ENCODE assay signal across 19 cellular contexts in the genomic region with DNA sequence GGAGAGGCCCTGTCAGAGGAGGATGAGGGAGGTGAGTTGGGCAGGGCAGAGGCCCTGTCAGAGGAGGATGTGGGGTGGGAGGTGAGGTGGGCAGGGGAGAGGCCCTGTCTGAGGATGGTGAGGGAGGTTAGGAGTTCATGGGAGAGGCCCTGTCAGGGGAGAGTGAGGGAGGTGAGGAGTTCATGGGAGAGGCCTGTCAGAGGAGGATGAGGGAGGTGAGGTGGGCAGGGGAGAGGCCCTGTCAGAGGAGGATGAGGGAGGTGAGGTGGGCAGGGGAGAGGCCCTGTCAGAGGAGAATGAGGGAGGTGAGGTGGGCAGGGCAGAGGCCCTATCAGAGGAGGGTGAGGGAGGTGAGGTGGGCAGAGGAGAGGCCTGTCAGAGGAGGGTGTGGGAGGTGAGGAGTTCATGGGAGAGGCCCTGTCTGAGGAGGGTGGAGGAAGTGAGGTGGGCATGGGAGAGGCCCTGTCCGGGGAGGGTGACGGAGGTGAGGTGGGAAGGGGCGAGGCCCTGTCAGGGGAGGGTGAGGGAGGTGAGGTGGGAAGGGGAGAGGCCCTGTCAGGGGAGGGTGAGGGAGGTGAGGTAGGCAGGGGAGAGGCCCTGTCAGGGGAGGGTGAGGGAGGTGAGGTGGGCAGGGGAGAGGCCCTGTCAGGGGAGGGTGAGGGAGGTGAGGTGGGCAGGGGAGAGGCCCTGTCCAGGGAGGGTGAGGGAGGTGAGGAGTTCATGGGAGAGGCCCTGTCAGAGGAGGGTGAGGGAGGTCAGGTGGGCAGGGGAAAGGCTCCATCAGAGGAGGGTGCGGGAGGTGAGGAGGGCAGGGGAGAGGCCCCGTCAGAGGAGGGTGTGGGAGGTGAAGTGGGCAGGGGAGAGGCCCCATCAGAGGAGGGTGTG.
DNase-seq lines count a peak whose midpoint lies in the region; ATAC-seq and TF ChIP-seq lines count a peak whose summit lies in the region.
"Had no signal": no experiment of that assay in that cellular context is flagged by ENCODE, and none has a peak within 500 bp of the region (broad histone marks: within the 10 kb centered on the region; RNA-seq: fewer than 3 reads in every experiment).

No MANE protein-coding gene starts in this region.

- H3K4me2 ChIP-seq in mammary epithelial cell (ENCODE audit: insufficient read depth, low read depth, low read length) = no peak overlapping the region

- H3K27me3 Mint-ChIP-seq in activated CD4-positive, alpha-beta T cell treated with anti-CD3 and anti-CD28 coated beads, Interleukin-2, amount 10 ng/mL, durations not matched to agents 7 days and 5 days = peaks cover 1% of the 10 kb centered on the region
- peaks cover 0 to under 1% (median 0%) of the 10 kb centered on the region in 3 donors for H3K27me3 Mint-ChIP-seq in CD14-positive monocyte (ENCODE audit: low read depth in 3 of 3)
- H3K27me3 Mint-ChIP-seq in activated T-helper 17 cell treated with anti-CD3 and anti-CD28 coated beads, Interleukin-2, amount 50 U/mL, for 72 hours = no peaks in the 10 kb centered on the region
- no peaks in the 10 kb centered on the region for H3K27me3 Mint-ChIP-seq in mesothelial cell of epicardium (ENCODE audit: low read depth)
- H3K27me3 Mint-ChIP-seq: dendritic cell treated with granulocyte-macrophage colony-stimulating factor and Interleukin-4, amounts not matched to agents 40 ng/mL and 50 ng/mL, for 4 days had no signal

- dilution Hi-C loops in mammary epithelial cell (cut with HindIII; ENCODE audit: low sequenced_read_pairs) = loop anchor here (10.0 kb wide), 1 partner anchor 376 kb away; no protein-coding TSS in a partner anchor

- CTCF ChIA-PET in activated CD4-positive, alpha-beta T cell treated with anti-CD3 and anti-CD28 coated beads, Interleukin-2, amount 10 ng/mL, durations not matched to agents 7 days and 5 days (lab: Charles Lee) = interaction anchor here (1.1 kb wide), 1 partner anchor 39 kb away, joined by 4 read pairs; no protein-coding TSS in a partner anchor
- CTCF ChIA-PET in mammary epithelial cell (lab: Charles Lee; ENCODE audit: low non-redundant PET) = no interaction called here

- DNase-seq in activated CD4-positive, alpha-beta T cell treated with anti-CD3 and anti-CD28 coated beads, Interleukin-2, amount 10 ng/mL, durations not matched to agents 7 days and 5 days = no peak
- no peak for DNase-seq in activated CD4-positive, alpha-beta T cell treated with anti-CD3 and anti-CD28 coated beads for 4 hours
- no peak for DNase-seq in CD14-positive monocyte (ENCODE audit: low spot score)
- DNase-seq in mesothelial cell of epicardium (ENCODE audit: low spot score in 2 of 2, unreplicated experiment in 2 of 2) = no peak
- no peak for DNase-seq in NCI-H187 (lab: John Stamatoyannopoulos, UW)
- DNase-seq in NCI-H2171 (lab: John Stamatoyannopoulos, UW) = no peak
- no peak for DNase-seq in mammary epithelial cell
- DNase-seq: BE2C, brain microvascular endothelial cell, left ventricle myocardium superior, NCI-H2107, NCI-H524 treated with DMSO at 0.1 percent for 48 hours, occipital lobe, RPMI8226 had no signal

- POLR2A ChIA-PET in activated CD4-positive, alpha-beta T cell treated with anti-CD3 and anti-CD28 coated beads, Interleukin-2, amount 10 ng/mL, durations not matched to agents 7 days and 5 days (lab: Charles Lee) = no interaction called here

- H3K4me3 Mint-ChIP-seq in activated CD4-positive, alpha-beta T cell treated with anti-CD3 and anti-CD28 coated beads, Interleukin-2, amount 10 ng/mL, durations not matched to agents 7 days and 5 days = no peak overlapping the region
- H3K4me3 Mint-ChIP-seq in CD14-positive monocyte (no peak overlapping the region), mesothelial cell of epicardium (no peak overlapping the region)
- H3K4me3 Mint-ChIP-seq in activated T-helper 17 cell treated with anti-CD3 and anti-CD28 coated beads, Interleukin-2, amount 50 U/mL, for 72 hours = no peak overlapping the region
- H3K4me3 Mint-ChIP-seq: dendritic cell treated with granulocyte-macrophage colony-stimulating factor and Interleukin-4, amounts not matched to agents 40 ng/mL and 50 ng/mL, for 4 days had no signal

- no TSS peak for BruUV-seq in mammary epithelial cell (replicated peaks; lab: Mats Ljungman, UMichigan)

- no peaks in the 10 kb centered on the region for H4K20me1 ChIP-seq in mammary epithelial cell (ENCODE audit: insufficient read depth, low read length)

- H2AFZ ChIP-seq in mammary epithelial cell (ENCODE audit: low read depth, low read length) = no peak overlapping the region

- H3K4me1 ChIP-seq in mammary epithelial cell (ENCODE audit: insufficient read depth, low read length) = no peaks in the 10 kb centered on the region
- H3K4me1 ChIP-seq: BE2C had no signal

- no peak overlapping the region for H3K4me3 ChIP-seq in mammary epithelial cell (replicated peaks in 1 of 3; ENCODE audit: insufficient read depth in 1 of 3, low read depth in 2 of 3, low read length in 3 of 3)
- H3K4me3 ChIP-seq: heart right ventricle had no signal

- H3K36me3 ChIP-seq in mammary epithelial cell (ENCODE audit: insufficient read depth, low read length) = no peaks in the 10 kb centered on the region
- H3K36me3 ChIP-seq: BE2C, brain microvascular endothelial cell had no signal

- no CpG with 5 or more reads among the region's 5 CpGs for WGBS in mammary epithelial cell (ENCODE audit: low coverage, missing lambda C conversion rate)

- H3K9me3 Mint-ChIP-seq in activated CD4-positive, alpha-beta T cell treated with anti-CD3 and anti-CD28 coated beads, Interleukin-2, amount 10 ng/mL, durations not matched to agents 7 days and 5 days = peaks cover 4% of the 10 kb centered on the region
- H3K9me3 Mint-ChIP-seq in CD14-positive monocyte (peaks cover 0 to 2% (median 0%) of the 10 kb centered on the region in 7 donors), mesothelial cell of epicardium (no peaks in the 10 kb centered on the region)
- H3K9me3 Mint-ChIP-seq in activated T-helper 17 cell treated with anti-CD3 and anti-CD28 coated beads, Interleukin-2, amount 50 U/mL, for 72 hours = no peaks in the 10 kb centered on the region
- H3K9me3 Mint-ChIP-seq: dendritic cell treated with granulocyte-macrophage colony-stimulating factor and Interleukin-4, amounts not matched to agents 40 ng/mL and 50 ng/mL, for 4 days had no signal

- in situ Hi-C loops in mammary epithelial cell (cut with MboI; ENCODE audit: low sequenced_read_pairs in 2 of 2) = no loop called here

- no peaks in the 10 kb centered on the region for H3K27me3 ChIP-seq in mammary epithelial cell (ENCODE audit: insufficient read depth, low read length)
- H3K27me3 ChIP-seq: BE2C, brain microvascular endothelial cell, heart right ventricle had no signal

- peaks cover 2% of the 10 kb centered on the region for H3K79me2 ChIP-seq in mammary epithelial cell (ENCODE audit: insufficient read depth, low read length)

- H3K27ac ChIP-seq in mammary epithelial cell (ENCODE audit: insufficient read depth, low read depth, low read length) = no peak overlapping the region
- H3K27ac ChIP-seq: brain microvascular endothelial cell, heart right ventricle had no signal

- H3K9ac ChIP-seq in mammary epithelial cell (ENCODE audit: insufficient read depth, low read length) = no peak overlapping the region

- H3K9me3 ChIP-seq in mammary epithelial cell (replicated peaks; ENCODE audit: insufficient read depth, low read length) = no peaks in the 10 kb centered on the region
- H3K9me3 ChIP-seq: BE2C, heart right ventricle had no signal

- peaks cover 20% of the 10 kb centered on the region for H3K4me1 Mint-ChIP-seq in activated CD4-positive, alpha-beta T cell treated with anti-CD3 and anti-CD28 coated beads, Interleukin-2, amount 10 ng/mL, durations not matched to agents 7 days and 5 days
- peaks cover 17% of the 10 kb centered on the region for H3K4me1 Mint-ChIP-seq in CD14-positive monocyte
- H3K4me1 Mint-ChIP-seq in activated T-helper 17 cell treated with anti-CD3 and anti-CD28 coated beads, Interleukin-2, amount 50 U/mL, for 72 hours = peaks cover 21% of the 10 kb centered on the region
- H3K4me1 Mint-ChIP-seq in mesothelial cell of epicardium = peaks cover 24% of the 10 kb centered on the region

- peak overlapping the region; percentile 42 for H3K27ac Mint-ChIP-seq in activated CD4-positive, alpha-beta T cell treated with anti-CD3 and anti-CD28 coated beads, Interleukin-2, amount 10 ng/mL, durations not matched to agents 7 days and 5 days
- H3K27ac Mint-ChIP-seq in CD14-positive monocyte = peak overlapping the region in 4 of 7 donors; percentile 14 to 69 (median 48)
- H3K27ac Mint-ChIP-seq in activated T-helper 17 cell treated with anti-CD3 and anti-CD28 coated beads, Interleukin-2, amount 50 U/mL, for 72 hours = peak overlapping the region; percentile 42
- H3K27ac Mint-ChIP-seq in mesothelial cell of epicardium = peak overlapping the region; percentile 82
- H3K27ac Mint-ChIP-seq: dendritic cell treated with granulocyte-macrophage colony-stimulating factor and Interleukin-4, amounts not matched to agents 40 ng/mL and 50 ng/mL, for 4 days had no signal

- peak; percentile 62 for ATAC-seq in activated T-helper 17 cell treated with anti-CD3 and anti-CD28 coated beads, Interleukin-2, amount 50 U/mL, for 72 hours (replicated peaks)
- ATAC-seq: activated CD4-positive, CD25-positive, alpha-beta regulatory T cell treated with anti-CD3 and anti-CD28 coated beads, Interleukin-2, amount 50 U/mL, for 24 hours; heart right ventricle; HepG2; left ventricle myocardium superior had no signal

- intact Hi-C loops in CD14-positive monocyte (cut with micrococcal nuclease) = no loop called here
- intact Hi-C loops in mammary epithelial cell (cut with micrococcal nuclease) = no loop called here

- peaks cover 7% of the 10 kb centered on the region for H3K36me3 Mint-ChIP-seq in activated CD4-positive, alpha-beta T cell treated with anti-CD3 and anti-CD28 coated beads, Interleukin-2, amount 10 ng/mL, durations not matched to agents 7 days and 5 days (ENCODE audit: low read depth)
- peaks cover 14 to 38% of the 10 kb centered on the region in 2 donors for H3K36me3 Mint-ChIP-seq in CD14-positive monocyte
- H3K36me3 Mint-ChIP-seq in activated T-helper 17 cell treated with anti-CD3 and anti-CD28 coated beads, Interleukin-2, amount 50 U/mL, for 72 hours (ENCODE audit: low read depth) = peaks cover 12% of the 10 kb centered on the region
- H3K36me3 Mint-ChIP-seq in mesothelial cell of epicardium = peaks cover 2% of the 10 kb centered on the region

- TF ChIP-seq CTCF in CD14-positive monocyte (IDR thresholded peaks at IDR 0.05) (no peak), mesothelial cell of epicardium (IDR thresholded peaks at IDR 0.05; ENCODE audit: unreplicated experiment) (no peak), mammary epithelial cell (conservative IDR thresholded peaks at IDR 0.05 in 1 of 2, IDR thresholded peaks at IDR 0.05 in 1 of 2; ENCODE audit: extremely low read depth in 1 of 2, insufficient read depth in 1 of 2, low read depth in 1 of 2, low read length in 2 of 2) (no peak)
